In genomic region chr6:140790109-140790508, GRCh38 we compare ENCODE assay signal across 29 cellular contexts.
"Had no signal": no experiment of that assay in that cellular context is flagged by ENCODE, and none has a peak within 500 bp of the region (broad histone marks: within the 10 kb centered on the region; RNA-seq: fewer than 3 reads in every experiment).

No MANE protein-coding gene starts in this region.

- H3K4me1 Mint-ChIP-seq: stimulated activated effector memory CD8-positive, alpha-beta T cell treated with anti-CD3 and anti-CD28 coated beads, Interleukin-12 subunit alpha, Interleukin-12 subunit beta, amount 100 ng/mL, for 72 hours; stimulated activated memory B cell treated with anti-CD40 and anti-IgM and Interleukin-4, amounts not matched to agents 10 μg/mL and 1 μg/mL and 100 μg/mL, for 72 hours; stimulated activated naive B cell treated with anti-CD40 and anti-IgM and Interleukin-4, amounts not matched to agents 10 μg/mL and 1 μg/mL and 100 μg/mL, for 72 hours; stimulated activated naive CD8-positive, alpha-beta T cell treated with anti-CD3 and anti-CD28 coated beads, Interleukin-15, amount 100 ng/mL, for 72 hours had no signal

- H3K4me3 ChIP-seq: stomach, suprapubic skin, testis, thoracic aorta, thyroid gland, tibial artery, tibial nerve, transverse colon, upper lobe of left lung, upper lobe of right lung, uterus, vagina had no signal

- H3K9me3 ChIP-seq: stomach, suprapubic skin, testis, thoracic aorta, thyroid gland, tibial artery, tibial nerve, transverse colon, upper lobe of left lung, upper lobe of right lung, uterus, vagina had no signal

- H3K27me3 Mint-ChIP-seq: stimulated activated memory B cell treated with anti-CD40 and anti-IgM and Interleukin-4, amounts not matched to agents 10 μg/mL and 1 μg/mL and 100 μg/mL, for 72 hours; stimulated activated naive B cell treated with anti-CD40 and anti-IgM and Interleukin-4, amounts not matched to agents 10 μg/mL and 1 μg/mL and 100 μg/mL, for 72 hours; stimulated activated naive CD8-positive, alpha-beta T cell treated with anti-CD3 and anti-CD28 coated beads, Interleukin-15, amount 100 ng/mL, for 72 hours; stimulated activated naive CD8-positive, alpha-beta T cell treated with anti-CD3 and anti-CD28 coated beads, Interleukin-15, Interleukin-2, amounts not matched to agents 100 ng/mL and 50 ng/mL, for 24 hours; type B pancreatic cell had no signal

- H3K36me3 Mint-ChIP-seq: stimulated activated effector memory CD8-positive, alpha-beta T cell treated with anti-CD3 and anti-CD28 coated beads, Interleukin-12 subunit alpha, Interleukin-12 subunit beta, amount 100 ng/mL, for 72 hours; stimulated activated memory B cell treated with anti-CD40 and anti-IgM and Interleukin-4, amounts not matched to agents 10 μg/mL and 1 μg/mL and 100 μg/mL, for 72 hours; stimulated activated naive B cell treated with anti-CD40 and anti-IgM and Interleukin-4, amounts not matched to agents 10 μg/mL and 1 μg/mL and 100 μg/mL, for 72 hours; type B pancreatic cell had no signal

- DNase-seq: stimulated activated CD4-positive, alpha-beta T cell treated with anti-CD3 and anti-CD28 coated beads, Interleukin-2, amount 100 ng/mL, for 48 hours; stimulated activated CD4-positive, alpha-beta T cell treated with anti-CD3 and anti-CD28 coated beads, Interleukin-4, amount 100 ng/mL, for 1 hour; stimulated activated CD4-positive, alpha-beta T cell treated with anti-CD3 and anti-CD28 coated beads, Interleukin-4, amount 100 ng/mL, for 24 hours; stimulated activated CD4-positive, alpha-beta T cell treated with anti-CD3 and anti-CD28 coated beads, Interleukin-4, amount 100 ng/mL, for 4 hours; stimulated activated CD8-positive, alpha-beta memory T cell treated with anti-CD3 and anti-CD28 coated beads, Interleukin-4, amount 100 ng/mL, for 48 hours; stimulated activated naive B cell treated with anti-CD40 and anti-IgM and Interleukin-4, amounts not matched to agents 10 μg/mL and 1 μg/mL and 100 μg/mL, for 72 hours; stimulated activated naive CD4-positive, alpha-beta T cell; stimulated activated naive CD4-positive, alpha-beta T cell treated with Interleukin-2 at 50 U/mL for 16 hours; stimulated activated naive CD8-positive, alpha-beta T cell treated with anti-CD3 and anti-CD28 coated beads, Interleukin-15, amount 100 ng/mL, for 72 hours; stimulated activated naive CD8-positive, alpha-beta T cell treated with anti-CD3 and anti-CD28 coated beads, Interleukin-15, Interleukin-2, amounts not matched to agents 100 U/mL and 50 U/mL, for 24 hours; stomach; substantia nigra; testis; thyroid gland; tibial artery; transverse colon; trophoblast cell; upper lobe of left lung; upper lobe of right lung; uterus had no signal

- H3K4me3 Mint-ChIP-seq: stimulated activated effector memory CD8-positive, alpha-beta T cell treated with anti-CD3 and anti-CD28 coated beads, Interleukin-12 subunit alpha, Interleukin-12 subunit beta, amount 100 ng/mL, for 72 hours; stimulated activated memory B cell treated with anti-CD40 and anti-IgM and Interleukin-4, amounts not matched to agents 10 μg/mL and 1 μg/mL and 100 μg/mL, for 72 hours; stimulated activated naive B cell treated with anti-CD40 and anti-IgM and Interleukin-4, amounts not matched to agents 10 μg/mL and 1 μg/mL and 100 μg/mL, for 72 hours; stimulated activated naive CD8-positive, alpha-beta T cell treated with anti-CD3 and anti-CD28 coated beads, Interleukin-15, amount 100 ng/mL, for 72 hours; stimulated activated naive CD8-positive, alpha-beta T cell treated with anti-CD3 and anti-CD28 coated beads, Interleukin-15, Interleukin-2, amounts not matched to agents 100 ng/mL and 50 ng/mL, for 24 hours; type B pancreatic cell had no signal

- H3K27me3 ChIP-seq: stomach, suprapubic skin, testis, thyroid gland, tibial artery, tibial nerve, transverse colon, upper lobe of left lung, upper lobe of right lung, uterus, vagina had no signal

- H3K27ac ChIP-seq: stomach, suprapubic skin, testis, thoracic aorta, thyroid gland, tibial artery, tibial nerve, transverse colon, upper lobe of left lung, upper lobe of right lung, uterus, vagina had no signal

- FAIRE-seq: urothelium cell line had no signal

- ATAC-seq: stimulated activated effector memory CD8-positive, alpha-beta T cell treated with anti-CD3 and anti-CD28 coated beads, Interleukin-12 subunit alpha, Interleukin-12 subunit beta, amount 100 ng/mL, for 72 hours; stimulated activated memory B cell treated with anti-CD40 and anti-IgM and Interleukin-4, amounts not matched to agents 10 μg/mL and 1 μg/mL and 100 μg/mL, for 72 hours; stimulated activated naive B cell treated with anti-CD40 and anti-IgM and Interleukin-4, amounts not matched to agents 10 μg/mL and 1 μg/mL and 100 μg/mL, for 72 hours; stimulated activated naive CD8-positive, alpha-beta T cell treated with anti-CD3 and anti-CD28 coated beads, Interleukin-15, amount 100 ng/mL, for 72 hours; stimulated activated naive CD8-positive, alpha-beta T cell treated with anti-CD3 and anti-CD28 coated beads, Interleukin-15, Interleukin-2, amounts not matched to agents 100 U/mL and 50 U/mL, for 24 hours; upper lobe of right lung had no signal

- H3K9me3 Mint-ChIP-seq: stimulated activated effector memory CD8-positive, alpha-beta T cell treated with anti-CD3 and anti-CD28 coated beads, Interleukin-12 subunit alpha, Interleukin-12 subunit beta, amount 100 ng/mL, for 72 hours; stimulated activated naive CD8-positive, alpha-beta T cell treated with anti-CD3 and anti-CD28 coated beads, Interleukin-15, amount 100 ng/mL, for 72 hours had no signal

- H3K27ac Mint-ChIP-seq: stimulated activated effector memory CD8-positive, alpha-beta T cell treated with anti-CD3 and anti-CD28 coated beads, Interleukin-12 subunit alpha, Interleukin-12 subunit beta, amount 100 ng/mL, for 72 hours; stimulated activated memory B cell treated with anti-CD40 and anti-IgM and Interleukin-4, amounts not matched to agents 10 μg/mL and 1 μg/mL and 100 μg/mL, for 72 hours; stimulated activated naive B cell treated with anti-CD40 and anti-IgM and Interleukin-4, amounts not matched to agents 10 μg/mL and 1 μg/mL and 100 μg/mL, for 72 hours; stimulated activated naive CD8-positive, alpha-beta T cell treated with anti-CD3 and anti-CD28 coated beads, Interleukin-15, Interleukin-2, amounts not matched to agents 100 ng/mL and 50 ng/mL, for 24 hours; type B pancreatic cell had no signal

- H3K36me3 ChIP-seq: stomach, suprapubic skin, thoracic aorta, thyroid gland, tibial artery, tibial nerve, transverse colon, upper lobe of left lung, upper lobe of right lung, uterus, vagina had no signal

- H3K4me1 ChIP-seq: stomach, suprapubic skin, testis, thyroid gland, tibial nerve, transverse colon, upper lobe of left lung, upper lobe of right lung, uterus, vagina had no signal
